Comparison of ENCODE assay signal across 8 cellular contexts in genomic region chr19:38319421-38320258, GRCh38. TPM values are rescaled to one million over a fixed set of nuclear protein-coding genes. Genes with fewer than 3 reads are reported as not detected.
A peak's percentile ranks its signal among the peaks of the same experiment; 100 is the strongest.
DNase-seq lines count a peak whose midpoint lies in the region; ATAC-seq and TF ChIP-seq lines count a peak whose summit lies in the region.

Gene KCNK6 (plus strand): TSS chr19:38319845. CDS start chr19:38319951, 106 bp downstream.

- peak within 1 kb of the TSS; percentile 87 for H3K4me3 Mint-ChIP-seq in activated naive CD8-positive, alpha-beta T cell

- H3K4me3 ChIP-seq in Peyer's patch (peak within 1 kb of the TSS; percentile 68 to 84 (median 82)), right atrium auricular region (peak within 1 kb of the TSS; percentile 56 to 79), retinal pigment epithelial cell (ENCODE audit: low read length) (peak within 1 kb of the TSS; percentile 39)

- H3K27me3 ChIP-seq in Peyer's patch (no peaks in the 10 kb centered on the region), right atrium auricular region (no peaks in the 10 kb centered on the region)

- TF ChIP-seq CTCF in Peyer's patch (IDR thresholded peaks at IDR 0.05) (no peak), right atrium auricular region (IDR thresholded peaks at IDR 0.05) (no peak), retinal pigment epithelial cell (conservative IDR thresholded peaks at IDR 0.05; ENCODE audit: low read depth, low read length) (no peak)

- H3K4me1 ChIP-seq in Peyer's patch = peaks cover 0 to 40% (median 12%) of the 10 kb centered on the region in 4 donors
- peaks cover 0 to 50% of the 10 kb centered on the region in 2 donors for H3K4me1 ChIP-seq in right atrium auricular region

- peaks cover 2% of the 10 kb centered on the region for H3K36me3 Mint-ChIP-seq in activated naive CD8-positive, alpha-beta T cell

- H3K27ac Mint-ChIP-seq in activated naive CD8-positive, alpha-beta T cell = peak within 1 kb of the TSS; percentile 54

- no peaks in the 10 kb centered on the region for H3K27me3 Mint-ChIP-seq in activated naive CD8-positive, alpha-beta T cell

- TF ChIP-seq POLR2A in GM10847 (IDR thresholded peaks at IDR 0.05; ENCODE audit: extremely low read depth, insufficient read length) = peak; percentile 26
- TF ChIP-seq POLR2A in Peyer's patch (IDR thresholded peaks at IDR 0.05) = peak; percentile 69 to 76

- H3K27ac ChIP-seq in Peyer's patch = peak within 1 kb of the TSS; percentile 67 to 81 (median 74)
- peak within 1 kb of the TSS; percentile 58 to 79 for H3K27ac ChIP-seq in right atrium auricular region

- ATAC-seq in HG03175 (IDR thresholded peaks at IDR 0.05; ENCODE audit: unreplicated experiment) (no peak), GM18498 (IDR thresholded peaks at IDR 0.05; ENCODE audit: unreplicated experiment) (no peak)

- DNase-seq in Peyer's patch (peak; percentile 68 to 86 (median 82)), right atrium auricular region (ENCODE audit: low spot score) (no peak), retinal pigment epithelial cell (ENCODE audit: low read depth) (no peak), pons (ENCODE audit: low spot score) (no peak)

- H3K9me3 ChIP-seq in Peyer's patch = no peaks in the 10 kb centered on the region
- no peaks in the 10 kb centered on the region for H3K9me3 ChIP-seq in right atrium auricular region

- H3K36me3 ChIP-seq in Peyer's patch = peaks cover 0 to 5% (median 0%) of the 10 kb centered on the region in 3 donors
- no peaks in the 10 kb centered on the region for H3K36me3 ChIP-seq in right atrium auricular region

- peaks cover 39% of the 10 kb centered on the region for H3K4me1 Mint-ChIP-seq in activated naive CD8-positive, alpha-beta T cell (ENCODE audit: low read depth)

- no peaks in the 10 kb centered on the region for H3K9me3 Mint-ChIP-seq in activated naive CD8-positive, alpha-beta T cell (ENCODE audit: low read depth)

RNA-seq across cellular contexts. Expression of gene KCNK6, which starts in this region (rescaled TPM):
- 10 to 100 TPM in 2 of 4 donors, 1 to 10 TPM in 2; 7.4 to 19.3 (median 12.3) TPM for total RNA-seq in Peyer's patch
- total RNA-seq in right atrium auricular region = 1 to 10 TPM; 1.3 to 3.8 TPM

Comparison
In these comparisons a context has a peak if more than half of its experiments do, and no peak if none do; other contexts are left out.
1. DNase-seq: peak in Peyer's patch (3 of 3); none in right atrium auricular region (single experiment), retinal pigment epithelial cell (single experiment) and pons (single experiment).
2. Peak in every context shown above with its lines, with median percentiles within 50 percentile points of each other: H3K4me3 ChIP-seq.